8 cellular contexts compared by ENCODE assay signal in the genomic region with DNA sequence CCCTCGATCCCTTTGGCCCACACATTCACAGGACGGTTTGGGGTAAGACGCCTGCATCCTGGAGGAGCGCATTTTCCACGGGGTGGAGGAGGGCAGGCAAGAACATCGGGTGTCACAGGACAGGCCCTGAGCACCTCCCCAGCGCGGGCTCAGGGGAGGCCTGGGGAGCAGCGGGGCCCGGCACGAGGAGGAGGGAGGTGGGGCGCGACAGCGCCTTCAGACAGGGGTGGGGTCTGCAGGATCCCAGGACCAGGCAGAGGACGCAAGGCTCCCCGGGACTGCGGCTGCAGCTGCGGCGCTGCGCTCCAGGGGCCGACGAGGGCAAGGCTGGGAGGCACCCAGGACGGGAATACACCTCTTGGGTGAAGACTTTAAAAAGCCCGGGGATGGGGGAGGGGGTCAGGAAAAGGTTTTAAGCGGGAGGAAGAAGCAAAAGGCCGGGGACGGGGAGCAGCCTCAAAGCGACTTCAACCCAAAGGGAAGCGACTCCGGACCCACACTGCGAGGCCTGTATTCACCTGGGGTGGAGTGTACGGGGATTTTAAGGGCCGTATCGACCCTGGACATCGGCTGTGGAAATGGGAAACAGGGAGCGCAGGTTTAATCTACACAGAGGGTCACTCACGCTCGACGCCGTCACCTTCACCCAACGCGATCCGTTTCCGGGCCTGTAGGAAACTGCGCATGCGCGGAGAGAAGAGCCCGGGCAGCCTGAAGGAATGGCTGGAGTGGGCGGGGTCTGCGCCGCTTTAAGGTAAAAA. TPM values are rescaled to one million over a fixed set of nuclear protein-coding genes. Genes with fewer than 3 reads are reported as not detected.
DNase-seq lines count a peak whose midpoint lies in the region; ATAC-seq and TF ChIP-seq lines count a peak whose summit lies in the region.

ZNF415 (minus strand) TSS at position 680 of the 761 bp plus-strand sequence. CDS start 10,234 bp downstream, outside the sequence.

- DNase-seq in CD1c-positive myeloid dendritic cell (ENCODE audit: extremely low spot score) (peak; percentile 53), NCI-H1092 treated with DMSO at 0.1 percent for 48 hours (lab: John Stamatoyannopoulos, UW) (peak; percentile 32), epithelial cell of proximal tubule (ENCODE audit: low read depth) (no peak), MV-4-11 (lab: John Stamatoyannopoulos, UW) (no peak)
- peak; percentile 63 for DNase-seq in activated CD8-positive, alpha-beta memory T cell treated with anti-CD3 and anti-CD28 coated beads, Interleukin-2, amount 50 U/mL, for 48 hours
- DNase-seq in stimulated activated CD8-positive, alpha-beta memory T cell treated with anti-CD3 and anti-CD28 coated beads, Interleukin-12 subunit alpha, Interleukin-12 subunit beta, amount 100 ng/mL, for 1 hour (ENCODE audit: low read depth): peak; percentile 10

- no peak for TF ChIP-seq CTCF in epithelial cell of proximal tubule (conservative IDR thresholded peaks at IDR 0.05; ENCODE audit: low read depth, low read length)

- peak within 1 kb of the TSS; percentile 70 for H3K4me3 ChIP-seq in epithelial cell of proximal tubule (ENCODE audit: low read depth, low read length)
- H3K4me3 ChIP-seq in mesodermal cell (ENCODE audit: extremely low read depth, insufficient read depth, low read length, poor library complexity, severe bottlenecking): peak within 1 kb of the TSS; percentile 54

- no peak within 1 kb of the TSS for H3K27ac ChIP-seq in mesodermal cell (ENCODE audit: low read depth, low read length, severe bottlenecking)

- 9% methylated on average over 41 to 42 of the region's 51 CpGs for WGBS in mesodermal cell (ENCODE audit: insufficient coverage in 2 of 2), 2 experiments

- H3K4me1 ChIP-seq in mesodermal cell (ENCODE audit: control insufficient read depth, insufficient read depth, low read length, poor library complexity, severe bottlenecking): no peaks in the 10 kb centered on the region

- ATAC-seq in GM21737 (IDR thresholded peaks at IDR 0.05; ENCODE audit: unreplicated experiment): no peak

- H3K36me3 ChIP-seq in mesodermal cell (ENCODE audit: control insufficient read depth, insufficient read depth, low read length): no peaks in the 10 kb centered on the region

- H3K9me3 ChIP-seq in mesodermal cell (ENCODE audit: control insufficient read depth, low read length): peaks cover 4% of the 10 kb centered on the region

RNA-seq across cellular contexts. Expression of gene ZNF415, which starts in this region (rescaled TPM):
- total RNA-seq in epithelial cell of proximal tubule: 2.2 and 3.1 TPM in 2 replicates
- polyA plus RNA-seq in mesodermal cell (2013, experiment 1 of 2): 8.4 TPM
- 11.0 TPM for polyA plus RNA-seq in mesodermal cell (2013, experiment 2 of 2)

Comparison
In these comparisons a context has a peak if more than half of its experiments do, and no peak if none do; other contexts are left out.
1. DNase-seq: peak in CD1c-positive myeloid dendritic cell (single experiment), NCI-H1092 treated with DMSO at 0.1 percent for 48 hours (single experiment), activated CD8-positive, alpha-beta memory T cell treated with anti-CD3 and anti-CD28 coated beads, Interleukin-2, amount 50 U/mL, for 48 hours (single experiment) and stimulated activated CD8-positive, alpha-beta memory T cell treated with anti-CD3 and anti-CD28 coated beads, Interleukin-12 subunit alpha, Interleukin-12 subunit beta, amount 100 ng/mL, for 1 hour (single experiment); none in epithelial cell of proximal tubule (single experiment) and MV-4-11 (single experiment).